ENCODE assay signal across 1 cellular context in genomic region chr16:70681382-70682238, GRCh38.
A peak's percentile ranks its signal among the peaks of the same experiment; 100 is the strongest.
TF ChIP-seq lines count a peak whose summit lies in the region.

No MANE protein-coding gene starts in this region.

TF ChIP-seq in K562, 482 proteins besides CTCF, POLR2A, EP300 and RAD21 (continued from another document):
- no peak for TF ChIP-seq AFF1 (IDR thresholded peaks at IDR 0.05; ENCODE audit: low read depth in 1 of 2, partially characterized antibody in 2 of 2)
- TF ChIP-seq POLR2G (IDR thresholded peaks at IDR 0.05; ENCODE audit: low read depth, low read length) = peak; percentile 40; the same call in 1 of the 2 replicates
- no peak for TF ChIP-seq HNRNPLL (IDR thresholded peaks at IDR 0.05; ENCODE audit: low read depth, low read length, poor library complexity, severe bottlenecking)
- TF ChIP-seq CBX2 (IDR thresholded peaks at IDR 0.05; ENCODE audit: insufficient read depth, low read length, poor library complexity, severe bottlenecking) = no peak
- no peak for TF ChIP-seq MYC (IDR thresholded peaks at IDR 0.05; ENCODE audit: low read depth, low read length)
- no peak for TF ChIP-seq MYC (CRISPR knock-in tag; IDR thresholded peaks at IDR 0.05; ENCODE audit: borderline replicate concordance, low read depth)
